In genomic region chr19:40778045-40778864, GRCh38 we compare ENCODE assay signal across 8 cellular contexts. TPM values are rescaled to one million over a fixed set of nuclear protein-coding genes. Genes with fewer than 3 reads are reported as not detected.
DNase-seq lines count a peak whose midpoint lies in the region; ATAC-seq and TF ChIP-seq lines count a peak whose summit lies in the region.

Gene RAB4B (plus strand): TSS chr19:40778247. CDS start chr19:40778376, 129 bp downstream.

- peaks cover 3% of the 10 kb centered on the region; the same call in 1 of the 2 replicates for H3K36me3 ChIP-seq in BJ (ENCODE audit: control insufficient read depth, insufficient read depth, low read length)

- CTCF ChIA-PET in BJ (lab: Yijun Ruan, JAX): interaction anchor here (0.7 to 3.8 kb wide), 9 partner anchors 12 to 116 kb away, joined by 3 to 22 read pairs (median 4); partner anchors contain the start of genes COQ8B, EGLN2 and ITPKC

- DNase-seq in BJ (ENCODE audit: low read depth): peak; percentile 98
- peak; percentile 100 for DNase-seq in NCI-H526 treated with DMSO at 0.1 percent for 48 hours (lab: John Stamatoyannopoulos, UW)
- peak; percentile 100 for DNase-seq in activated CD4-positive, alpha-beta T cell treated with anti-CD3 and anti-CD28 coated beads, Interleukin-2, amount 10 ng/mL, durations not matched to agents 24 days and 14 days
- peak; percentile 100 for DNase-seq in coronary artery (ENCODE audit: low spot score)
- DNase-seq in left colon: peak; percentile 100
- DNase-seq in stimulated activated CD4-positive, alpha-beta T cell treated with anti-CD3 and anti-CD28 coated beads, Interleukin-1b, Interleukin-23, amount 100 ng/mL, for 48 hours: peak; percentile 100

- H3K4me3 ChIP-seq in BJ (ENCODE audit: low read depth, low read length) (peak within 1 kb of the TSS; percentile 83), coronary artery (peak within 1 kb of the TSS; percentile 96)

- H3K4me1 Mint-ChIP-seq in activated CD4-positive, alpha-beta T cell treated with anti-CD3 and anti-CD28 coated beads, Interleukin-2, amount 10 ng/mL, durations not matched to agents 24 days and 14 days: peaks cover 54% of the 10 kb centered on the region

- TF ChIP-seq CTCF in BJ (IDR thresholded peaks at IDR 0.05; ENCODE audit: insufficient read depth, low read depth, low read length) (no peak), coronary artery (IDR thresholded peaks at IDR 0.05) (no peak)

- peak within 1 kb of the TSS; percentile 96 for H3K27ac Mint-ChIP-seq in activated CD4-positive, alpha-beta T cell treated with anti-CD3 and anti-CD28 coated beads, Interleukin-2, amount 10 ng/mL, durations not matched to agents 24 days and 14 days

- no peaks in the 10 kb centered on the region for H3K27me3 ChIP-seq in BJ (ENCODE audit: control insufficient read depth, insufficient read depth, low read length)

- POLR2A ChIA-PET in BJ (lab: Charles Lee): interaction anchor here (0.5 to 1.7 kb wide), 9 partner anchors 19 to 499 kb away, joined by 3 to 31 read pairs (median 6); partner anchors contain the start of genes ACTMAP and EGLN2

- intact Hi-C loops in activated CD4-positive, alpha-beta T cell treated with anti-CD3 and anti-CD28 coated beads, Interleukin-2, amount 10 ng/mL, durations not matched to agents 24 days and 14 days (cut with micrococcal nuclease): loop anchor here (1.0 to 10.0 kb wide), 4 partner anchors 20 to 577 kb away; partner anchors contain the start of genes COQ8B and TGFB1
- intact Hi-C loops in left colon (cut with DNase I, micrococcal nuclease): no loop called here

- H3K27ac ChIP-seq in coronary artery: peak within 1 kb of the TSS; percentile 81 to 100

- peak; percentile 77 for ATAC-seq in GM19324 (IDR thresholded peaks at IDR 0.05; ENCODE audit: low FRiP score, unreplicated experiment)
- ATAC-seq in HG03469 (IDR thresholded peaks at IDR 0.05; ENCODE audit: unreplicated experiment): peak; percentile 33
- ATAC-seq in left colon: peak; percentile 86

- H3K36me3 Mint-ChIP-seq in activated CD4-positive, alpha-beta T cell treated with anti-CD3 and anti-CD28 coated beads, Interleukin-2, amount 10 ng/mL, durations not matched to agents 24 days and 14 days (ENCODE audit: low read depth): peaks cover 13% of the 10 kb centered on the region

- H3K4me3 Mint-ChIP-seq in activated CD4-positive, alpha-beta T cell treated with anti-CD3 and anti-CD28 coated beads, Interleukin-2, amount 10 ng/mL, durations not matched to agents 24 days and 14 days: peak within 1 kb of the TSS; percentile 94

- H3K27me3 Mint-ChIP-seq in activated CD4-positive, alpha-beta T cell treated with anti-CD3 and anti-CD28 coated beads, Interleukin-2, amount 10 ng/mL, durations not matched to agents 24 days and 14 days: no peaks in the 10 kb centered on the region

- H3K9me3 Mint-ChIP-seq in activated CD4-positive, alpha-beta T cell treated with anti-CD3 and anti-CD28 coated beads, Interleukin-2, amount 10 ng/mL, durations not matched to agents 24 days and 14 days: no peaks in the 10 kb centered on the region

RNA-seq across cellular contexts. Expression of gene RAB4B, which starts in this region (rescaled TPM):
- polyA plus RNA-seq in BJ (2011; rRNA removed): 16.5 and 25.4 TPM in 2 replicates
- polyA minus RNA-seq in BJ (2011; rRNA and poly(A)+ RNA removed): 6.4 and 10.0 TPM in 2 replicates
- 36.3 and 41.0 TPM in 2 replicates for total RNA-seq in activated CD4-positive, alpha-beta T cell treated with anti-CD3 and anti-CD28 coated beads, Interleukin-2, amount 10 ng/mL, durations not matched to agents 24 days and 14 days
- 10 to 100 TPM; 65.9 to 67.9 TPM for total RNA-seq in left colon

Comparison
In these comparisons a context has a peak if more than half of its experiments do, and no peak if none do; other contexts are left out.
1. Peak in every context shown above with its lines: DNase-seq, ATAC-seq, H3K4me3 ChIP-seq and H3K27ac ChIP-seq.
2. ATAC-seq: peak in every context shown above with its lines; median percentile 86 in left colon; 77 in GM19324; 33 in HG03469.